ENCODE assay signal across 19 cellular contexts in genomic region chr6:151698921-151699705, GRCh38.
DNase-seq lines count a peak whose midpoint lies in the region; ATAC-seq and TF ChIP-seq lines count a peak whose summit lies in the region.
"Had no signal": no experiment of that assay in that cellular context is flagged by ENCODE, and none has a peak within 500 bp of the region (broad histone marks: within the 10 kb centered on the region; RNA-seq: fewer than 3 reads in every experiment).

No MANE protein-coding gene starts in this region.

- no peaks in the 10 kb centered on the region for H3K79me2 ChIP-seq in H9 (ENCODE audit: insufficient read depth, low read length)

- no peak overlapping the region for H2BK12ac ChIP-seq in H9 (ENCODE audit: insufficient read length, low read depth, low read length)

- WGBS in H9 (ENCODE audit: extremely low coverage, insufficient read length, low lambda C conversion rate): no CpG with 5 or more reads among the region's 5 CpGs

- peaks cover 10% of the 10 kb centered on the region for H3K36me3 Mint-ChIP-seq in activated CD4-positive, alpha-beta T cell treated with anti-CD3 and anti-CD28 coated beads, Interleukin-2, amount 10 ng/mL, durations not matched to agents 7 days and 5 days (ENCODE audit: low read depth)
- no peaks in the 10 kb centered on the region for H3K36me3 Mint-ChIP-seq in H9 (ENCODE audit: insufficient read depth in 1 of 3, low read depth in 3 of 3)

- H3K36me3 ChIP-seq in right atrium auricular region (no peaks in the 10 kb centered on the region), left ventricle myocardium inferior (no peaks in the 10 kb centered on the region)
- H3K36me3 ChIP-seq: Peyer's patch had no signal

- no peak for TF ChIP-seq CTCF in right atrium auricular region (IDR thresholded peaks at IDR 0.05)
- TF ChIP-seq CTCF in left ventricle myocardium inferior (IDR thresholded peaks at IDR 0.05; ENCODE audit: borderline replicate concordance): no peak
- no peak for TF ChIP-seq CTCF in omental fat pad (IDR thresholded peaks at IDR 0.05)
- no peak for TF ChIP-seq CTCF in H9 (conservative IDR thresholded peaks at IDR 0.05)

- H3K4me3 ChIP-seq in right atrium auricular region (no peak overlapping the region), left ventricle myocardium inferior (no peak overlapping the region)
- H3K4me3 ChIP-seq: Peyer's patch had no signal

- H3K9me3 ChIP-seq in right atrium auricular region (no peaks in the 10 kb centered on the region), left ventricle myocardium inferior (replicated peaks) (no peaks in the 10 kb centered on the region), H9 (ENCODE audit: control insufficient read depth, low read depth, low read length) (no peaks in the 10 kb centered on the region)
- H3K9me3 ChIP-seq: Peyer's patch had no signal

- no peaks in the 10 kb centered on the region for H3K9me3 Mint-ChIP-seq in activated CD4-positive, alpha-beta T cell treated with anti-CD3 and anti-CD28 coated beads, Interleukin-2, amount 10 ng/mL, durations not matched to agents 7 days and 5 days
- no peaks in the 10 kb centered on the region for H3K9me3 Mint-ChIP-seq in H9

- peaks cover 20% of the 10 kb centered on the region for H3K4me1 Mint-ChIP-seq in activated CD4-positive, alpha-beta T cell treated with anti-CD3 and anti-CD28 coated beads, Interleukin-2, amount 10 ng/mL, durations not matched to agents 7 days and 5 days
- peaks cover 4% of the 10 kb centered on the region in 2 experiments; a peak in 3 of 4 replicates for H3K4me1 Mint-ChIP-seq in H9

- H2BK15ac ChIP-seq in H9 (ENCODE audit: low read depth, low read length): no peak overlapping the region

- no peak overlapping the region for H3K4me3 Mint-ChIP-seq in activated CD4-positive, alpha-beta T cell treated with anti-CD3 and anti-CD28 coated beads, Interleukin-2, amount 10 ng/mL, durations not matched to agents 7 days and 5 days
- no peak overlapping the region for H3K4me3 Mint-ChIP-seq in H9

- no peaks in the 10 kb centered on the region for H4K20me1 ChIP-seq in H9 (ENCODE audit: control insufficient read depth, insufficient read depth, insufficient read length)

- no peak overlapping the region for H3K23ac ChIP-seq in H9 (ENCODE audit: insufficient read length, low read depth, low read length)

- H3K14ac ChIP-seq in H9 (ENCODE audit: insufficient read depth, low read length): no peak overlapping the region

- H3K27me3 Mint-ChIP-seq in activated CD4-positive, alpha-beta T cell treated with anti-CD3 and anti-CD28 coated beads, Interleukin-2, amount 10 ng/mL, durations not matched to agents 7 days and 5 days: no peaks in the 10 kb centered on the region
- H3K27me3 Mint-ChIP-seq in H9 (ENCODE audit: low read depth): no peaks in the 10 kb centered on the region

- DNase-seq in Right ventricle myocardium inferior (ENCODE audit: missing footprints) (no peak), right atrium auricular region (ENCODE audit: low spot score) (no peak), left ventricle myocardium inferior (no peak), omental fat pad (ENCODE audit: low spot score) (no peak), H9 (no peak)
- no peak for DNase-seq in activated CD4-positive, alpha-beta T cell treated with anti-CD3 and anti-CD28 coated beads, Interleukin-2, amount 10 ng/mL, durations not matched to agents 7 days and 5 days
- DNase-seq: AML-193, HCEC 1CT, MM.1S, NCI-H1092, NCI-H1436 treated with DMSO at 0.1 percent for 48 hours, NCI-H2029, NCI-H345, NCI-H526, Peyer's patch had no signal

- H3K4me1 ChIP-seq in right atrium auricular region (peaks cover 0 to 6% of the 10 kb centered on the region in 2 donors), left ventricle myocardium inferior (no peaks in the 10 kb centered on the region), H9 (ENCODE audit: insufficient read depth, low read length) (no peaks in the 10 kb centered on the region)
- H3K4me1 ChIP-seq: Peyer's patch had no signal

- intact Hi-C loops in Right ventricle myocardium inferior (cut with DNase I): no loop called here
- intact Hi-C loops in left ventricle myocardium inferior (cut with micrococcal nuclease): loop anchor here (10.0 kb wide), 1 partner anchor 426 kb away; no protein-coding TSS in a partner anchor

- no peaks in the 10 kb centered on the region for H3K79me1 ChIP-seq in H9 (ENCODE audit: insufficient read depth, low read depth, low read length, poor library complexity, severe bottlenecking)

- H3K4ac ChIP-seq in H9 (ENCODE audit: low read depth, low read length): no peak overlapping the region

- H2BK120ac ChIP-seq in H9 (ENCODE audit: low read depth, low read length, poor library complexity, severe bottlenecking): no peak overlapping the region

- H3K27ac ChIP-seq in right atrium auricular region (peak overlapping the region in 1 of 2 donors; percentile 25), left ventricle myocardium inferior (replicated peaks) (peak overlapping the region; percentile 61), H9 (ENCODE audit: insufficient read length, low read depth, low read length) (no peak overlapping the region)
- H3K27ac ChIP-seq: 22Rv1, C4-2B, Peyer's patch had no signal

- no peak overlapping the region for H3K27ac Mint-ChIP-seq in activated CD4-positive, alpha-beta T cell treated with anti-CD3 and anti-CD28 coated beads, Interleukin-2, amount 10 ng/mL, durations not matched to agents 7 days and 5 days
- no peak overlapping the region for H3K27ac Mint-ChIP-seq in H9

- no peak overlapping the region for H3K4me2 ChIP-seq in H9 (ENCODE audit: insufficient read depth, insufficient read length, low read length)

- ATAC-seq in Right ventricle myocardium inferior (peak; percentile 74), omental fat pad (ENCODE audit: low FRiP score) (peak; percentile 70), HG03039 (IDR thresholded peaks at IDR 0.05; ENCODE audit: unreplicated experiment) (no peak), GM21825 (IDR thresholded peaks at IDR 0.05; ENCODE audit: unreplicated experiment) (no peak)

- no peak overlapping the region for H2AFZ ChIP-seq in H9 (ENCODE audit: low read length)

- no peak overlapping the region for H3T11ph ChIP-seq in H9 (ENCODE audit: low read length)

- no peak overlapping the region for H4K91ac ChIP-seq in H9 (ENCODE audit: insufficient read length, low read depth, low read length)

- POLR2A ChIA-PET in activated CD4-positive, alpha-beta T cell treated with anti-CD3 and anti-CD28 coated beads, Interleukin-2, amount 10 ng/mL, durations not matched to agents 7 days and 5 days (lab: Charles Lee): no interaction called here

- no peak overlapping the region for H4K8ac ChIP-seq in H9 (replicated peaks; ENCODE audit: insufficient read length, low read depth, low read length)

- H3K23me2 ChIP-seq in H9 (ENCODE audit: insufficient read length, low read depth, low read length, poor library complexity, severe bottlenecking): no peaks in the 10 kb centered on the region

- CTCF ChIA-PET in activated CD4-positive, alpha-beta T cell treated with anti-CD3 and anti-CD28 coated beads, Interleukin-2, amount 10 ng/mL, durations not matched to agents 7 days and 5 days (lab: Charles Lee): interaction anchor here (0.9 to 1.4 kb wide), 3 partner anchors 10 to 20 kb away, joined by 3 to 4 read pairs (median 3); no protein-coding TSS in a partner anchor

- H4K5ac ChIP-seq in H9 (ENCODE audit: insufficient read length, low read depth, low read length): no peak overlapping the region

- H3K18ac ChIP-seq in H9 (ENCODE audit: insufficient read length, low read depth, low read length): no peak overlapping the region

- no peak overlapping the region for H3K9ac ChIP-seq in H9 (ENCODE audit: extremely low read depth, insufficient read length, low read length)

- H2BK20ac ChIP-seq in H9 (ENCODE audit: low read depth, low read length, poor library complexity, severe bottlenecking): no peak overlapping the region

- no peak overlapping the region for H2AK5ac ChIP-seq in H9 (ENCODE audit: insufficient read length, low read length)

- H3K27me3 ChIP-seq in right atrium auricular region (no peaks in the 10 kb centered on the region), left ventricle myocardium inferior (ENCODE audit: low read depth) (peaks cover 10% of the 10 kb centered on the region), H9 (ENCODE audit: insufficient read depth, low read length) (no peaks in the 10 kb centered on the region)
- H3K27me3 ChIP-seq: Peyer's patch had no signal

- H3K56ac ChIP-seq in H9 (ENCODE audit: insufficient read length, low read depth, low read length): no peak overlapping the region

- no peak overlapping the region for H2BK5ac ChIP-seq in H9 (ENCODE audit: insufficient read length, low read length)

Comparison
In these comparisons a context has a peak if more than half of its experiments do, and no peak if none do; other contexts are left out.
1. ATAC-seq: peak in Right ventricle myocardium inferior (single experiment) and omental fat pad (single experiment); none in HG03039 (single experiment) and GM21825 (single experiment).